ENCODE assay signal across 26 cellular contexts in the genomic region with DNA sequence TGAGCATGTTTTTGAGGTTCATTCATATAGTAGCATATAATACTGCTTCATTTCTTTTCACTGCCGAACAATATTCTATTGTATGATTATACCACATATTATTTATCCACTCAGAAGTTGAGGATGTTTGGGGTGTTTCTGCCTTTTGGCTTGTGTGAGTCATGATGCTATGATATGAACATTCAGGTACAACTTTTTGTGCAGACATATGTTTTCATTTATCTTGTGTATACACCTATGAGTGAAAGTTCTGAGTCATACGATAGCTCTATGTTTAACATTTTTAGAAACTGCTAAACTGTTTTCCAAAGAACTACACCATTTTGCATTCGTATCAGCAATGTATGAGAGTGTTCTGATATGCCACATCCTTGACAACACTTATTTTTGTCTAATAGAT. TPM values are rescaled to one million over a fixed set of nuclear protein-coding genes. Genes with fewer than 3 reads are reported as not detected.
"Had no signal": no experiment of that assay in that cellular context is flagged by ENCODE, and none has a peak within 500 bp of the region (broad histone marks: within the 10 kb centered on the region; RNA-seq: fewer than 3 reads in every experiment).

No MANE protein-coding gene starts in this region.

- H3K79me2 ChIP-seq: hepatocyte had no signal

- H3K4me2 ChIP-seq: hepatocyte had no signal

- H3K36me3 ChIP-seq: left ventricle myocardium inferior, ovary, prostate gland, suprapubic skin, thoracic aorta, tibial artery, upper lobe of right lung had no signal

- H3K4me1 ChIP-seq: left ventricle myocardium inferior, prostate gland, suprapubic skin, tibial artery, upper lobe of right lung had no signal

- H3K27me3 ChIP-seq: hepatocyte, ovary, suprapubic skin, tibial artery, upper lobe of right lung had no signal

- H2AFZ ChIP-seq: hepatocyte had no signal

- ATAC-seq: mucosa of descending colon; naive thymus-derived CD4-positive, alpha-beta T cell; natural killer cell treated with Interleukin-12 subunit alpha and Interleukin-12 subunit beta and Interleukin-15 and Interleukin-18, amount 100 ng/mL, for 72 hours; right cardiac atrium; sciatic nerve; stimulated activated naive B cell treated with anti-CD40 and anti-IgM and Interleukin-4, amounts not matched to agents 10 μg/mL and 1 μg/mL and 100 μg/mL, for 72 hours; upper lobe of right lung had no signal

- H3K4me3 ChIP-seq: hepatocyte, left ventricle myocardium inferior, lung, mucosa of descending colon, ovary, prostate gland, skin epidermis, suprapubic skin, thoracic aorta, tibial artery, upper lobe of right lung had no signal

- DNase-seq: islet precursor cell; left ventricle myocardium inferior; midbrain; mucosa of descending colon; naive thymus-derived CD4-positive, alpha-beta T cell; ovary; posterior cingulate gyrus; retina; right cardiac atrium; stimulated activated CD4-positive, alpha-beta T cell treated with anti-CD3 and anti-CD28 coated beads, Interleukin-12 subunit alpha, Interleukin-12 subunit beta, amount 100 ng/mL, for 4 hours; stimulated activated CD4-positive, alpha-beta T cell treated with anti-CD3 and anti-CD28 coated beads, Interleukin-15, amount 100 ng/mL, for 24 hours; stimulated activated CD4-positive, alpha-beta T cell treated with anti-CD3 and anti-CD28 coated beads, Interleukin-2, amount 100 ng/mL, for 24 hours; stimulated activated CD4-positive, alpha-beta T cell treated with anti-CD3 and anti-CD28 coated beads, Interleukin-4, amount 100 ng/mL, for 1 hour; stimulated activated naive B cell treated with anti-CD40 and anti-IgM and Interleukin-4, amounts not matched to agents 10 μg/mL and 1 μg/mL and 100 μg/mL, for 72 hours; tibial artery; trophoblast cell; upper lobe of right lung had no signal

- H3K9me3 ChIP-seq: left ventricle myocardium inferior, mucosa of descending colon, ovary, prostate gland, suprapubic skin, thoracic aorta, tibial artery, upper lobe of right lung had no signal

- H3K27ac ChIP-seq: hepatocyte, left ventricle myocardium inferior, ovary, prostate gland, skin epidermis, suprapubic skin, thoracic aorta, tibial artery, upper lobe of right lung had no signal

RNA-seq across cellular contexts. Expression of a gene that starts 57.7 kb away (rescaled TPM):
- total RNA-seq: myocyte; natural killer cell treated with Interleukin-12 subunit alpha and Interleukin-12 subunit beta and Interleukin-15 and Interleukin-18, amount 100 ng/mL, for 72 hours had no signal
- polyA plus RNA-seq: naive thymus-derived CD4-positive, alpha-beta T cell had no signal
